ENCODE assay signal across 30 cellular contexts in the genomic region with DNA sequence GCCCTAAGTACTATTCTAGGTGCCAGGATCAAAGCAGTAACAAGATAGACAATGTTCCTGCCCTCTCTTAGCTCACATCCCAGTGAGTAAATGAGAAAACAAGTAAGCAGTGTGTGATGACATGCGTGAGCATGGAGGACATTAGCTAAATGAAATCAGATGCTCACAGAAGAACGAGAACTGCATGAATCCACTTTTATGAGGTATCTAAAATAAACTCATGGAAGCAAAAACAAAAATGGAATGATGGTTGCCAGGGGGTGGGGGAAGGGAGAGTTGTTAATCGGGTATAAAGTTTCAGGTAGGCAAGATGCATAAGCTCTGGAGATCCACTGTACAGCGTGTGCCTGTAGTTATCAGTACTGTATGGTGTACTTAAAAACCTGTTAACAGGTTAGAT.
"Had no signal": no experiment of that assay in that cellular context is flagged by ENCODE, and none has a peak within 500 bp of the region (broad histone marks: within the 10 kb centered on the region; RNA-seq: fewer than 3 reads in every experiment).

No MANE protein-coding gene starts in this region.

- H3K27me3 ChIP-seq: pancreas, stomach, testis, thyroid gland, transverse colon, upper lobe of left lung, vagina had no signal

- H3K4me3 ChIP-seq: left ventricle myocardium inferior, mucosa of descending colon, pancreas, prostate gland, skin epidermis, stomach, testis, thyroid gland, transverse colon, upper lobe of left lung, vagina had no signal

- H3K9me3 ChIP-seq: left ventricle myocardium inferior, mucosa of descending colon, pancreas, prostate gland, stomach, testis, thyroid gland, transverse colon, upper lobe of left lung, vagina had no signal

- H3K27ac ChIP-seq: left ventricle myocardium inferior, pancreas, prostate gland, skin epidermis, stomach, testis, thyroid gland, transverse colon, upper lobe of left lung, vagina had no signal

- H3K4me1 Mint-ChIP-seq: immature natural killer cell; memory B cell; naive thymus-derived CD8-positive, alpha-beta T cell; stimulated activated naive B cell treated with anti-CD40 and anti-IgM and Interleukin-4, amounts not matched to agents 10 μg/mL and 1 μg/mL and 100 μg/mL, for 72 hours had no signal

- H3K36me3 Mint-ChIP-seq: immature natural killer cell; naive thymus-derived CD8-positive, alpha-beta T cell had no signal

- H3K27me3 Mint-ChIP-seq: memory B cell; stimulated activated naive B cell treated with anti-CD40 and anti-IgM and Interleukin-4, amounts not matched to agents 10 μg/mL and 1 μg/mL and 100 μg/mL, for 72 hours had no signal

- DNase-seq: hypothalamus; immature natural killer cell; kidney; left ventricle myocardium inferior; midbrain; mucosa of descending colon; naive thymus-derived CD8-positive, alpha-beta T cell; nucleus accumbens; pancreas; posterior cingulate gyrus; retina; right cardiac atrium; stimulated activated CD4-positive, alpha-beta T cell treated with anti-CD3 and anti-CD28 coated beads, Interleukin-12 subunit alpha, Interleukin-12 subunit beta, amount 100 ng/mL, for 4 hours; stimulated activated CD4-positive, alpha-beta T cell treated with anti-CD3 and anti-CD28 coated beads, Interleukin-15, amount 100 ng/mL, for 24 hours; stimulated activated CD4-positive, alpha-beta T cell treated with anti-CD3 and anti-CD28 coated beads, Interleukin-2, amount 100 ng/mL, for 24 hours; stimulated activated CD4-positive, alpha-beta T cell treated with anti-CD3 and anti-CD28 coated beads, Interleukin-4, amount 100 ng/mL, for 1 hour; stimulated activated naive B cell treated with anti-CD40 and anti-IgM and Interleukin-4, amounts not matched to agents 10 μg/mL and 1 μg/mL and 100 μg/mL, for 72 hours; stimulated activated naive CD8-positive, alpha-beta T cell treated with anti-CD3 and anti-CD28 coated beads, Interleukin-15, Interleukin-2, amounts not matched to agents 100 U/mL and 50 U/mL, for 24 hours; stomach; testis; thyroid gland; transverse colon; upper lobe of left lung had no signal

- ATAC-seq: mucosa of descending colon; naive thymus-derived CD8-positive, alpha-beta T cell; pancreas; right cardiac atrium; sciatic nerve; stimulated activated naive B cell treated with anti-CD40 and anti-IgM and Interleukin-4, amounts not matched to agents 10 μg/mL and 1 μg/mL and 100 μg/mL, for 72 hours; stimulated activated naive CD8-positive, alpha-beta T cell treated with anti-CD3 and anti-CD28 coated beads, Interleukin-15, Interleukin-2, amounts not matched to agents 100 U/mL and 50 U/mL, for 24 hours had no signal

- H3K27ac Mint-ChIP-seq: immature natural killer cell; memory B cell; naive thymus-derived CD8-positive, alpha-beta T cell; nephron; stimulated activated naive B cell treated with anti-CD40 and anti-IgM and Interleukin-4, amounts not matched to agents 10 μg/mL and 1 μg/mL and 100 μg/mL, for 72 hours had no signal

- H3K36me3 ChIP-seq: left ventricle myocardium inferior, pancreas, prostate gland, stomach, thyroid gland, transverse colon, upper lobe of left lung, vagina had no signal

- H3K9me3 Mint-ChIP-seq: memory B cell; nephron; neural crest cell; stimulated activated naive B cell treated with anti-CD40 and anti-IgM and Interleukin-4, amounts not matched to agents 10 μg/mL and 1 μg/mL and 100 μg/mL, for 72 hours had no signal

- H3K4me3 Mint-ChIP-seq: immature natural killer cell; memory B cell; naive thymus-derived CD8-positive, alpha-beta T cell; nephron; neural crest cell; stimulated activated naive B cell treated with anti-CD40 and anti-IgM and Interleukin-4, amounts not matched to agents 10 μg/mL and 1 μg/mL and 100 μg/mL, for 72 hours had no signal

- H3K4me1 ChIP-seq: pancreas, prostate gland, stomach, testis, thyroid gland, transverse colon, upper lobe of left lung, vagina had no signal
